In the genomic region with DNA sequence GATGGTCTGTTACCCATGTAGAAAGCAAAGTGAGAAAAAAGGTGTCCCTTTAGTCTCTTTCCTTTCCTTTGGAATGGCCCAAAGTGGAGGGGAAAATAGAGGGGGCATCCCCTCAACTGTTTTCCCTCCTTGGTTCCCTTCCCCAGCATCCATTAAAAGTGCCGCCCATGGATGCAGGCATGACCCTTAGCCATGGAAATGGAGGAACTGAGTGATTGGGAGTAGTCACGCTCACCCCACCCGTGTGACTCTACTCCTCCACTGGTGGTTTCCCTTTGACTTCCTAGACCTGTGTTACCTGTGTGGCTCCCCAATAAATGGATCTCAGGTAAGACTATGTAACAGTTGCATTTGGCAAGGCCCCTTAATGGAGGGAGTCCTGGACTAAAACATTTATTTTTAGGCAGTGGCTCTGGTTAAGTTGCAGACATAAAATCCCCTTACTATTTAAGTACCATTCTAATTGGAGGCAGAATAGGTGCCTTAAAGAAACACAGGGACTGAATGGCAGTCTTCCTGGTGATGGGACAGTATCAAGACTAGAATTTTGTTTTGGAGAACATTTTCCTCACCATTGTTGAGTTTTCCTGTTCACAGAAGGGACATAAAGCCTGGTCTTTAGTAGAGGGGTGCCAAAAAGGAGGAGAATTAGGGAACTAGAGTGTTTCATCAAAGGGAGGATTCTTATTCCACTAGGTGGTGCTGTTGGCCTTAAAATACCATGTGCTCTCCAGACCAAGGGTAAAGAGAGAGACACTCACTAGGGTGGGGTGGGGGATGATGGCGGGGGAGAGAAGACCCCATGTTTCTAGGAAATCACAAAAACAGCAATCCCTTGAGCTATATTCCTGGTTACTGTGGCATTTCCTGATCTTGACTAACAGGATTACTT, we compare ENCODE assay signal across 1 cellular context.
TF ChIP-seq lines count a peak whose summit lies in the region.

No MANE protein-coding gene starts in this region.

TF ChIP-seq in K562, 482 proteins besides CTCF, POLR2A, EP300 and RAD21 (continued from another document):
- TF ChIP-seq ZNF280B (CRISPR knock-in tag; IDR thresholded peaks at IDR 0.05) = peak; percentile 69; the same call in 1 of the 2 replicates
- TF ChIP-seq GABPB2 (CRISPR knock-in tag; conservative IDR thresholded peaks at IDR 0.05) = no peak
- TF ChIP-seq CEBPZ (IDR thresholded peaks at IDR 0.05; ENCODE audit: borderline replicate concordance, low read depth, low read length) = peak; percentile 48; the same call in 1 of the 2 replicates
- no peak for TF ChIP-seq GTF2F1 (IDR thresholded peaks at IDR 0.05; ENCODE audit: low read depth, low read length)
- peak; percentile 97; the same call in 1 of the 2 replicates for TF ChIP-seq CBX1 (IDR thresholded peaks at IDR 0.05; ENCODE audit: low read depth)
- TF ChIP-seq, protein P1, sequence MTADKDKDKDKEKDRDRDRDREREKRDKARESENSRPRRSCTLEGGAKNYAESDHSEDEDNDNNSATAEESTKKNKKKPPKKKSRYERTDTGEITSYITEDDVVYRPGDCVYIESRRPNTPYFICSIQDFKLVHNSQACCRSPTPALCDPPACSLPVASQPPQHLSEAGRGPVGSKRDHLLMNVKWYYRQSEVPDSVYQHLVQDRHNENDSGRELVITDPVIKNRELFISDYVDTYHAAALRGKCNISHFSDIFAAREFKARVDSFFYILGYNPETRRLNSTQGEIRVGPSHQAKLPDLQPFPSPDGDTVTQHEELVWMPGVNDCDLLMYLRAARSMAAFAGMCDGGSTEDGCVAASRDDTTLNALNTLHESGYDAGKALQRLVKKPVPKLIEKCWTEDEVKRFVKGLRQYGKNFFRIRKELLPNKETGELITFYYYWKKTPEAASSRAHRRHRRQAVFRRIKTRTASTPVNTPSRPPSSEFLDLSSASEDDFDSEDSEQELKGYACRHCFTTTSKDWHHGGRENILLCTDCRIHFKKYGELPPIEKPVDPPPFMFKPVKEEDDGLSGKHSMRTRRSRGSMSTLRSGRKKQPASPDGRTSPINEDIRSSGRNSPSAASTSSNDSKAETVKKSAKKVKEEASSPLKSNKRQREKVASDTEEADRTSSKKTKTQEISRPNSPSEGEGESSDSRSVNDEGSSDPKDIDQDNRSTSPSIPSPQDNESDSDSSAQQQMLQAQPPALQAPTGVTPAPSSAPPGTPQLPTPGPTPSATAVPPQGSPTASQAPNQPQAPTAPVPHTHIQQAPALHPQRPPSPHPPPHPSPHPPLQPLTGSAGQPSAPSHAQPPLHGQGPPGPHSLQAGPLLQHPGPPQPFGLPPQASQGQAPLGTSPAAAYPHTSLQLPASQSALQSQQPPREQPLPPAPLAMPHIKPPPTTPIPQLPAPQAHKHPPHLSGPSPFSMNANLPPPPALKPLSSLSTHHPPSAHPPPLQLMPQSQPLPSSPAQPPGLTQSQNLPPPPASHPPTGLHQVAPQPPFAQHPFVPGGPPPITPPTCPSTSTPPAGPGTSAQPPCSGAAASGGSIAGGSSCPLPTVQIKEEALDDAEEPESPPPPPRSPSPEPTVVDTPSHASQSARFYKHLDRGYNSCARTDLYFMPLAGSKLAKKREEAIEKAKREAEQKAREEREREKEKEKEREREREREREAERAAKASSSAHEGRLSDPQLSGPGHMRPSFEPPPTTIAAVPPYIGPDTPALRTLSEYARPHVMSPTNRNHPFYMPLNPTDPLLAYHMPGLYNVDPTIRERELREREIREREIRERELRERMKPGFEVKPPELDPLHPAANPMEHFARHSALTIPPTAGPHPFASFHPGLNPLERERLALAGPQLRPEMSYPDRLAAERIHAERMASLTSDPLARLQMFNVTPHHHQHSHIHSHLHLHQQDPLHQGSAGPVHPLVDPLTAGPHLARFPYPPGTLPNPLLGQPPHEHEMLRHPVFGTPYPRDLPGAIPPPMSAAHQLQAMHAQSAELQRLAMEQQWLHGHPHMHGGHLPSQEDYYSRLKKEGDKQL (CRISPR knock-in tag; IDR thresholded peaks at IDR 0.05; ENCODE audit: borderline replicate concordance) = no peak
- peak; percentile 96 for TF ChIP-seq CBX5 (IDR thresholded peaks at IDR 0.05; ENCODE audit: borderline replicate concordance, low read depth)
- peak; percentile 94 for TF ChIP-seq TRIM28 (IDR thresholded peaks at IDR 0.05)
- 0 out of 2 replicates have a peak, but pooled peaks have one; percentile 19 for TF ChIP-seq HLTF (IDR thresholded peaks at IDR 0.05)
- TF ChIP-seq CAMTA2 (CRISPR knock-in tag; conservative IDR thresholded peaks at IDR 0.05) = no peak
